27 cellular contexts compared by ENCODE assay signal in genomic region chr7:31954500-31954899, GRCh38.
"Had no signal": no experiment of that assay in that cellular context is flagged by ENCODE, and none has a peak within 500 bp of the region (broad histone marks: within the 10 kb centered on the region; RNA-seq: fewer than 3 reads in every experiment).

No MANE protein-coding gene starts in this region.

- H2AFZ ChIP-seq: PC-9 had no signal

- H3K27ac ChIP-seq: PC-9, SJSA1 had no signal

- H3K4me2 ChIP-seq: PC-9, SK-N-SH had no signal

- H3K36me3 ChIP-seq: SJSA1 had no signal

- FAIRE-seq: RCC 7860 had no signal

- H3K4me3 ChIP-seq: MG63, PC-9, SJSA1 had no signal

- H3K9me3 ChIP-seq: SJSA1, SK-N-SH had no signal

- H3K9ac ChIP-seq: SK-N-SH had no signal

- DNase-seq: Kasumi-1, MG63, NCI-H1048, NCI-H1105 treated with DMSO at 0.1 percent for 48 hours, NCI-H1417, NCI-H1436, NCI-H146, NCI-H1694, NCI-H187, NCI-H1930, NCI-H2029 treated with DMSO at 0.1 percent for 48 hours, NCI-H2081 treated with DMSO at 0.1 percent for 48 hours, NCI-H2107, NCI-H345, NCI-H446, NCI-H510A treated with DMSO at 0.1 percent for 48 hours, NCI-H524 treated with DMSO at 0.1 percent for 48 hours, NCI-H774, Right ventricle myocardium superior, RPMI8226, SHP77 treated with DMSO at 0.1 percent for 48 hours, SK-N-SH, SW 1271 had no signal

- H3K27me3 ChIP-seq: MG63, SJSA1 had no signal

- ATAC-seq: Panc1 had no signal
